In the genomic region with DNA sequence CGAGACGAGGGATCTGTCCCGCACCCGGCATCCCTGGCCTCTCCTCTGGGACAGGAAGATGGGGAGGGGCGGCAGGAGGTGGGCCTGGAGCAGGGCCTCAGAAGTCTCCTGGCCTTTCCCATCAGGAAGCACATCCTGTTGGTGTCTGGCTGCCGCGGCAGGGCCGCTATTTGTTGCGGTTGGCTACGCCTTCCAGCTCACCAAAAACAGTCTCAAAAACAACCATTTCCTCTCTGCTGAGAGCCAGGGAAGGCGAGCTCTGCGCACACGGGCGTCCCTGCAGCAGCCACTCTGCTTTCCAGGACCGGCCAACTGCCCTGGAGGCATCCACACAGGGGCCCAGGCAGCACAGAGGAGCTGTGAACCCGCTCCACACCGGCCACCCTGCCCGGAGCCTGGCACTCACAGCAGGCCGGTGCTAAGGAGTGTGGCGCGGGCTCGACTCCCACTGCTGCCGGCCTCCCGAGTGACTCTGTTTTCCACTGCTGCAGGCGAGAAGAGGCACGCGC, we compare ENCODE assay signal across 8 cellular contexts. TPM values are rescaled to one million over a fixed set of nuclear protein-coding genes. Genes with fewer than 3 reads are reported as not detected.
DNase-seq lines count a peak whose midpoint lies in the region; ATAC-seq, FAIRE-seq and TF ChIP-seq lines count a peak whose summit lies in the region.

TSS of gene TMEM204 (plus strand) at position 224 of the 509 bp plus-strand sequence. CDS start 610 bp downstream, outside the sequence.

- no peak for TF ChIP-seq CTCF in heart right ventricle (IDR thresholded peaks at IDR 0.05)

- peak; percentile 86 for FAIRE-seq in GM12891 (lab: Jason Lieb, UNC)

- ATAC-seq in heart right ventricle (peak; percentile 54 to 83 (median 77)), HG02571 (IDR thresholded peaks at IDR 0.05; ENCODE audit: unreplicated experiment) (no peak)

- no peaks in the 10 kb centered on the region for H3K9me3 ChIP-seq in heart right ventricle

- peaks cover 0 to 30% (median 0%) of the 10 kb centered on the region in 7 donors for H3K27me3 ChIP-seq in heart right ventricle

- H3K27ac ChIP-seq in heart right ventricle (peak within 1 kb of the TSS; percentile 87 to 99 (median 95)), skin epidermis (peak within 1 kb of the TSS; percentile 51 to 96 (median 88))

- DNase-seq in GM12891 (ENCODE audit: insufficient read length, low spot score) (peak; percentile 69), heart right ventricle (peak; percentile 85 to 90), pons (ENCODE audit: low spot score) (no peak), NCI-H524 (lab: John Stamatoyannopoulos, UW) (no peak), NCI-H748 (lab: John Stamatoyannopoulos, UW; ENCODE audit: unreplicated experiment) (no peak)
- peak; percentile 57 for DNase-seq in activated effector memory CD4-positive, alpha-beta T cell treated with Interleukin-2 at 50 U/mL for 16 hours

- TF ChIP-seq POLR2A in GM12891 (IDR thresholded peaks at IDR 0.05; ENCODE audit: low read depth, low read length): no peak

- intact Hi-C loops in heart right ventricle (cut with DNase I): loop anchor here in 6 of 10 donors (5.0 kb wide), 3 partner anchors 36 to 79 kb away; partner anchors contain the start of genes CRAMP1 (in 3 of the 6), IFT140 (in 3 of the 6) and TELO2 (in 3 of the 6)

- H3K36me3 ChIP-seq in heart right ventricle: peaks cover 0 to 34% (median 6%) of the 10 kb centered on the region in 9 donors

- H3K4me3 ChIP-seq in heart right ventricle (peak within 1 kb of the TSS; percentile 71 to 94 (median 88)), skin epidermis (peak within 1 kb of the TSS; percentile 32 to 56 (median 47))

- 29 to 36% methylated on average over 27 of the region's 27 CpGs for WGBS in heart right ventricle, 2 donors

- peaks cover 32 to 77% (median 75%) of the 10 kb centered on the region in 9 donors for H3K4me1 ChIP-seq in heart right ventricle

TF ChIP-seq in GM12891, 5 proteins besides CTCF, POLR2A, EP300 and RAD21:
- TF ChIP-seq PAX5 (IDR thresholded peaks at IDR 0.05; ENCODE audit: insufficient read depth, low read length, severe bottlenecking) (no peak), SPI1 (IDR thresholded peaks at IDR 0.05; ENCODE audit: low read depth, low read length) (0 out of 2 replicates have a peak, but pooled peaks have one; percentile 21)

RNA-seq across cellular contexts. Expression of gene TMEM204, which starts in this region (rescaled TPM):
- polyA plus RNA-seq in GM12891 (2012; ENCODE audit: low read depth, missing spikeins): 0.60 TPM
- total RNA-seq in heart right ventricle: 10 to 100 TPM; 10.7 to 24.4 (median 18.1) TPM
- 10 to 100 TPM; 37.5 to 49.9 TPM for polyA plus RNA-seq in heart right ventricle

Comparison
In these comparisons a context has a peak if more than half of its experiments do, and no peak if none do; other contexts are left out.
1. DNase-seq: peak in GM12891 (single experiment), activated effector memory CD4-positive, alpha-beta T cell treated with Interleukin-2 at 50 U/mL for 16 hours (single experiment) and heart right ventricle (2 of 2); none in pons (single experiment), NCI-H524 (0 of 2) and NCI-H748 (single experiment).